ENCODE assay signal across 10 cellular contexts in the genomic region with DNA sequence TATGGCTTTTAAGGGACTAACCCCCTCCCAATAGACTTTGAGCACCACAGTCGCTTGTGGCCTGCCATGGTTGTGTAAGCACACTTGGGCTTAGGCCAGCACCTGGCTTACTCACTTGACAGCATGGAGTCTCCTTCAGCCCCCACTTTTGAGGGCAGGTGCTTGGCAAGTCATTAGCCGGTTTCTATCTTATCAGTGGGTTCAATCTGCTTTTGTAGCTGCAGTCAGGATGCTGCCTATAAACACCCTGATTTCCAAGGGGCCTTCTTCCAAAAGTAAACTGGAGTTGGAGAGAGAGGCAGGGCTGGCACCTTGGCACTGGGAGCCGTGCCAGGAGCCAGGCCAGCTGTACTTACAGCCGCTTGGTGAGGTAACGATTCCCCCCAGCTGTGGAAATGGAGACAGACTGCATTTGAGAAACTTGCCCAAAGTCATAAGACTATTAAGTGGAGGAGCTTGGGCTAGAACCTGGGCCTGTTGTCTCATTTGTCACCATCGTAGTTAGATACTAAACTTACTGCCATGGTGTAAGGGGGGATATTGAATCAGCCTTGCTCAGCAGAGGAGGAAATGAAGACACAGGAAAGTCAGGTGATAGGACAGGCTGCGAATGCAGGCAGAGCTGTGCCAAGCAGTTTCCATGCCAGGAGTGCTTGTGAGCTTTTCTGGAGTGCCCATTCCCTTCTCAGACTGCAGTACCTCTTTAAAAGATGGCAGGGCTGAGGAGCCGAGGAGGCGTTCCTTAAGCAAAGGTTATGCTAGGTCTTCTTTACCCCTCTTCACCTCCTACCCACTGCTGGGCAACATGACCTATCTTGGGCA.
DNase-seq lines count a peak whose midpoint lies in the region; ATAC-seq and TF ChIP-seq lines count a peak whose summit lies in the region.
"Had no signal": no experiment of that assay in that cellular context is flagged by ENCODE, and none has a peak within 500 bp of the region (broad histone marks: within the 10 kb centered on the region; RNA-seq: fewer than 3 reads in every experiment).

No MANE protein-coding gene starts in this region.

- ATAC-seq in GM21723 (IDR thresholded peaks at IDR 0.05; ENCODE audit: unreplicated experiment), result no peak
- ATAC-seq: K562 had no signal

- H3K36me3 ChIP-seq in thyroid gland (no peaks in the 10 kb centered on the region), WERI-Rb-1 (no peaks in the 10 kb centered on the region)

- peaks cover 56 to 65% of the 10 kb centered on the region in 2 donors for H3K4me1 ChIP-seq in thyroid gland

- H3K4me3 ChIP-seq in thyroid gland (replicated peaks in 1 of 3), result no peak overlapping the region
- no peak overlapping the region for H3K4me3 ChIP-seq in WERI-Rb-1 (ENCODE audit: low read depth, low read length)
- H3K4me3 ChIP-seq: K562 had no signal

- H3K9me3 ChIP-seq in thyroid gland (no peaks in the 10 kb centered on the region), WERI-Rb-1 (ENCODE audit: severe bottlenecking) (no peaks in the 10 kb centered on the region)

- H3K27ac ChIP-seq in thyroid gland (peak overlapping the region; percentile 82 to 93 (median 89)), WERI-Rb-1 (no peak overlapping the region)
- H3K27ac ChIP-seq: epithelial cell of prostate had no signal

- H3K27me3 ChIP-seq in thyroid gland (no peaks in the 10 kb centered on the region), WERI-Rb-1 (ENCODE audit: insufficient read depth, low read depth, severe bottlenecking) (no peaks in the 10 kb centered on the region)

- WGBS in thyroid gland, 2 donors, result 27 to 37% methylated on average over 9 of the region's 9 CpGs

- no peaks in the 10 kb centered on the region for H3K27me3 Mint-ChIP-seq in activated naive CD8-positive, alpha-beta T cell
- H3K27me3 Mint-ChIP-seq in activated naive CD8-positive, alpha-beta T cell treated with anti-CD3 and anti-CD28 coated beads for 36 hours, result no peaks in the 10 kb centered on the region

- peaks cover 2% of the 10 kb centered on the region for H3K36me3 Mint-ChIP-seq in activated naive CD8-positive, alpha-beta T cell
- H3K36me3 Mint-ChIP-seq in activated naive CD8-positive, alpha-beta T cell treated with anti-CD3 and anti-CD28 coated beads for 36 hours, result peaks cover 3% of the 10 kb centered on the region

- DNase-seq in activated naive CD8-positive, alpha-beta T cell treated with anti-CD3 and anti-CD28 coated beads for 36 hours, result no peak
- DNase-seq in NCI-H510A (lab: John Stamatoyannopoulos, UW) (peak; percentile 74), glomerular visceral epithelial cell (ENCODE audit: extremely low spot score) (peak; percentile 28), thyroid gland (peak; percentile 98 to 99), SKM-1 treated with dmso at 0.1 percent for 144 hours (lab: John Stamatoyannopoulos, UW; ENCODE audit: unreplicated experiment) (no peak), WERI-Rb-1 (no peak)

- intact Hi-C loops in thyroid gland (cut with DNase I), result no loop called here

- no peak for TF ChIP-seq CTCF in thyroid gland (IDR thresholded peaks at IDR 0.05)
- TF ChIP-seq CTCF in WERI-Rb-1 (IDR thresholded peaks at IDR 0.05; ENCODE audit: low read depth, low read length), result no peak

- no peaks in the 10 kb centered on the region for H3K9me3 Mint-ChIP-seq in activated naive CD8-positive, alpha-beta T cell (ENCODE audit: low read depth)
- no peaks in the 10 kb centered on the region for H3K9me3 Mint-ChIP-seq in activated naive CD8-positive, alpha-beta T cell treated with anti-CD3 and anti-CD28 coated beads for 36 hours

- peak overlapping the region; percentile 41 for H3K27ac Mint-ChIP-seq in activated naive CD8-positive, alpha-beta T cell
- no peak overlapping the region for H3K27ac Mint-ChIP-seq in activated naive CD8-positive, alpha-beta T cell treated with anti-CD3 and anti-CD28 coated beads for 36 hours

- H3K4me1 Mint-ChIP-seq in activated naive CD8-positive, alpha-beta T cell (ENCODE audit: low read depth), result peaks cover 58% of the 10 kb centered on the region
- peaks cover 59% of the 10 kb centered on the region for H3K4me1 Mint-ChIP-seq in activated naive CD8-positive, alpha-beta T cell treated with anti-CD3 and anti-CD28 coated beads for 36 hours

- TF ChIP-seq POLR2A in thyroid gland (IDR thresholded peaks at IDR 0.05), result no peak

- H3K4me3 Mint-ChIP-seq in activated naive CD8-positive, alpha-beta T cell, result no peak overlapping the region
- H3K4me3 Mint-ChIP-seq in activated naive CD8-positive, alpha-beta T cell treated with anti-CD3 and anti-CD28 coated beads for 36 hours, result no peak overlapping the region

Comparison
In these comparisons a context has a peak if more than half of its experiments do, and no peak if none do; other contexts are left out.
1. DNase-seq: peak in NCI-H510A (single experiment), glomerular visceral epithelial cell (single experiment) and thyroid gland (2 of 2); none in activated naive CD8-positive, alpha-beta T cell treated with anti-CD3 and anti-CD28 coated beads for 36 hours (single experiment), SKM-1 treated with dmso at 0.1 percent for 144 hours (single experiment) and WERI-Rb-1 (single experiment).